Comparison of ENCODE assay signal across 23 cellular contexts in the genomic region with DNA sequence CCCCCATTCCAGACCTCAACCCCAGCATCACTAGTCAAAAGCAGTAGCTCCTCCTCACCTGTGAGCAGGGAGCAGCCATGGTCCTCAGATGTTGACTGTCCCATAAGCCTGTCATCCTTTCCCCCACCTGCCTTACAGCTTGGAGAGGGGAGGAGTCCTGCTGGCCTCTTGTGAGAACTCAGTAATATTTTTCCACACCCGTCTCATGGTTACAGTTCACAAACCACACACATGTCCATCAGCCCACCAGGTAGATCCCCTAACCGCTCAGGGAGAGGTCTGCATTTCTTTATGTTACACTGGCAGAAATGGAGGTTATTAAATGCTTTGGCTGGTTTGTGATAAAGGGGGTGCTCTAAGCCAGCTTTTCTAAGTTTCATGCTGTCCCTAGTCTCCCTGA. TPM values are rescaled to one million over a fixed set of nuclear protein-coding genes. Genes with fewer than 3 reads are reported as not detected.
DNase-seq lines count a peak whose midpoint lies in the region; ATAC-seq, FAIRE-seq and TF ChIP-seq lines count a peak whose summit lies in the region.
"Had no signal": no experiment of that assay in that cellular context is flagged by ENCODE, and none has a peak within 500 bp of the region (broad histone marks: within the 10 kb centered on the region; RNA-seq: fewer than 3 reads in every experiment).

No MANE protein-coding gene starts in this region.

- H3K27me3 ChIP-seq in A673 (replicated peaks; ENCODE audit: insufficient read depth, low read depth, low read length, poor library complexity) (no peaks in the 10 kb centered on the region), bronchial epithelial cell (ENCODE audit: control insufficient read depth, insufficient read depth, low read length) (no peaks in the 10 kb centered on the region), neural progenitor cell (no peaks in the 10 kb centered on the region)
- H3K27me3 ChIP-seq: BLaER1 treated with 17β-estradiol and CSF1 and Interleukin-3, amounts not matched to agents 10 nM and 100 nM; MG63 had no signal

- peak; percentile 45 for ATAC-seq in GM19463 (IDR thresholded peaks at IDR 0.05; ENCODE audit: unreplicated experiment)
- ATAC-seq in effector memory CD8-positive, alpha-beta T cell (replicated peaks), result no peak
- ATAC-seq: Panc1 had no signal

- no peak overlapping the region for H3K4me3 Mint-ChIP-seq in neural progenitor cell
- no peak overlapping the region for H3K4me3 Mint-ChIP-seq in effector memory CD8-positive, alpha-beta T cell
- H3K4me3 Mint-ChIP-seq: CD4-positive, alpha-beta memory T cell had no signal

- H3K27me3 Mint-ChIP-seq in neural progenitor cell (ENCODE audit: insufficient read depth, low read depth), result peaks cover 24% of the 10 kb centered on the region
- H3K27me3 Mint-ChIP-seq in effector memory CD8-positive, alpha-beta T cell, result peaks cover 41 to 85% of the 10 kb centered on the region in 2 donors

- DNase-seq in A673 (ENCODE audit: low spot score) (no peak), bronchial epithelial cell (ENCODE audit: low read depth) (no peak), neural progenitor cell (ENCODE audit: low spot score) (no peak), GM19238 (ENCODE audit: insufficient read length, low spot score) (no peak)
- DNase-seq in effector memory CD8-positive, alpha-beta T cell, result no peak
- no peak for DNase-seq in stimulated activated CD4-positive, alpha-beta T cell treated with anti-CD3 and anti-CD28 coated beads, Interleukin-2, amount 100 ng/mL, for 24 hours
- DNase-seq: AML-193; CD4-positive, alpha-beta memory T cell; COR-L47; GM23248; HCEC 1CT; KBM-7; MG63; NCI-H1694; NCI-H2029 treated with DMSO at 0.1 percent for 48 hours; NCI-H446 treated with DMSO at 0.1 percent for 48 hours; SHP77 had no signal

- H3K36me3 Mint-ChIP-seq in neural progenitor cell, result no peaks in the 10 kb centered on the region
- no peaks in the 10 kb centered on the region for H3K36me3 Mint-ChIP-seq in effector memory CD8-positive, alpha-beta T cell (ENCODE audit: insufficient read depth)
- H3K36me3 Mint-ChIP-seq: CD4-positive, alpha-beta memory T cell had no signal

- H3K27ac ChIP-seq in A673 (ENCODE audit: low read depth, low read length, poor library complexity, severe bottlenecking), result peak overlapping the region; percentile 75
- H3K27ac ChIP-seq in neural progenitor cell, result no peak overlapping the region
- H3K27ac ChIP-seq: BLaER1 treated with 17β-estradiol and CSF1 and Interleukin-3, amounts not matched to agents 10 nM and 100 nM; GM23248 had no signal

- H4K20me1 ChIP-seq in neural progenitor cell (ENCODE audit: low read depth), result peaks cover 61% of the 10 kb centered on the region

- TF ChIP-seq CTCF in A673 (conservative IDR thresholded peaks at IDR 0.05; ENCODE audit: low read depth, low read length) (0 out of 2 replicates have a peak, but pooled peaks have one; percentile 9), bronchial epithelial cell (IDR thresholded peaks at IDR 0.05; ENCODE audit: insufficient read depth, low read length, severe bottlenecking) (no peak), neural progenitor cell (IDR thresholded peaks at IDR 0.05) (no peak)

- peaks cover 65% of the 10 kb centered on the region for H3K4me1 Mint-ChIP-seq in neural progenitor cell
- H3K4me1 Mint-ChIP-seq in effector memory CD8-positive, alpha-beta T cell (ENCODE audit: low read depth in 2 of 2), result peaks cover 0 to 3% of the 10 kb centered on the region in 2 donors
- H3K4me1 Mint-ChIP-seq: CD4-positive, alpha-beta memory T cell had no signal

- peak; percentile 89 for FAIRE-seq in bronchial epithelial cell (lab: Jason Lieb, UNC)
- FAIRE-seq: A204.1, G401.6, GM19239 had no signal

- H3K4me3 ChIP-seq in A673 (ENCODE audit: low read depth, low read length, poor library complexity, severe bottlenecking), result no peak overlapping the region
- H3K4me3 ChIP-seq in bronchial epithelial cell (ENCODE audit: low read depth, low read length), result no peak overlapping the region
- no peak overlapping the region for H3K4me3 ChIP-seq in neural progenitor cell
- H3K4me3 ChIP-seq: BLaER1 treated with 17β-estradiol and CSF1 and Interleukin-3, amounts not matched to agents 10 nM and 100 nM; GM23248; MG63 had no signal

- peaks cover under 1% of the 10 kb centered on the region for H3K79me2 ChIP-seq in neural progenitor cell (ENCODE audit: low read depth)

- H3F3A ChIP-seq in neural progenitor cell (ENCODE audit: low read depth), result peaks cover 11% of the 10 kb centered on the region

- H2AFZ ChIP-seq in neural progenitor cell (replicated peaks), result no peak overlapping the region
- H2AFZ ChIP-seq: GM23248 had no signal

- peaks cover 88% of the 10 kb centered on the region for H3K4me1 ChIP-seq in A673 (ENCODE audit: insufficient read depth, low read length, poor library complexity, severe bottlenecking)
- peaks cover 30% of the 10 kb centered on the region for H3K4me1 ChIP-seq in neural progenitor cell

- H3K9me3 ChIP-seq in A673 (ENCODE audit: low read depth, low read length, poor library complexity, severe bottlenecking), result no peaks in the 10 kb centered on the region
- H3K9me3 ChIP-seq in neural progenitor cell (ENCODE audit: low read depth), result no peaks in the 10 kb centered on the region
- H3K9me3 ChIP-seq: BLaER1 treated with 17β-estradiol and CSF1 and Interleukin-3, amounts not matched to agents 10 nM and 100 nM; MG63 had no signal

- peak overlapping the region; percentile 98 for H3K27ac Mint-ChIP-seq in neural progenitor cell
- H3K27ac Mint-ChIP-seq in effector memory CD8-positive, alpha-beta T cell, result no peak overlapping the region

- peak overlapping the region; percentile 65 for H3K4me2 ChIP-seq in neural progenitor cell
- H3K4me2 ChIP-seq: BLaER1 treated with 17β-estradiol and CSF1 and Interleukin-3, amounts not matched to agents 10 nM and 100 nM had no signal

- CTCF ChIA-PET in A673 (lab: Charles Lee), result interaction anchor here (1.4 to 2.5 kb wide), 2 partner anchors 10 to 19 kb away, joined by 3 to 20 read pairs; no protein-coding TSS in a partner anchor

- H3K9ac ChIP-seq in neural progenitor cell, result no peak overlapping the region
- H3K9ac ChIP-seq: BLaER1 treated with 17β-estradiol and CSF1 and Interleukin-3, amounts not matched to agents 10 nM and 100 nM; GM23248 had no signal

- no peaks in the 10 kb centered on the region for H3K9me3 Mint-ChIP-seq in neural progenitor cell
- no peaks in the 10 kb centered on the region for H3K9me3 Mint-ChIP-seq in effector memory CD8-positive, alpha-beta T cell
- H3K9me3 Mint-ChIP-seq: CD4-positive, alpha-beta memory T cell had no signal

- POLR2A ChIA-PET in A673 (lab: Charles Lee; ENCODE audit: low non-redundant PET), result no interaction called here

- BruUV-seq in A673 (replicated peaks; lab: Mats Ljungman, UMichigan), result no TSS peak

- intact Hi-C loops in A673 (cut with micrococcal nuclease; ENCODE audit: unreplicated experiment), result no loop called here

- H3K36me3 ChIP-seq in A673 (ENCODE audit: insufficient read depth, low read length, poor library complexity, severe bottlenecking) (no peaks in the 10 kb centered on the region), bronchial epithelial cell (ENCODE audit: control insufficient read depth, insufficient read depth, low read length) (no peaks in the 10 kb centered on the region), neural progenitor cell (no peaks in the 10 kb centered on the region)
- H3K36me3 ChIP-seq: BLaER1 treated with 17β-estradiol and CSF1 and Interleukin-3, amounts not matched to agents 10 nM and 100 nM; MG63 had no signal

RNA-seq across cellular contexts. Expression of a gene that starts 26.3 kb away (rescaled TPM):
- total RNA-seq in A673 (2021), result 83.3 and 92.9 TPM in 2 replicates
- total RNA-seq in bronchial epithelial cell, result under 0.01 and 0.13 TPM in 2 replicates
- 16.5 and 44.6 TPM in 2 replicates for total RNA-seq in neural progenitor cell (ENCODE audit: low replicate concordance)
- total RNA-seq: GM23248 had no signal

Comparison
In these comparisons a context has a peak if more than half of its experiments do, and no peak if none do; other contexts are left out.
1. RNA of a gene that starts 26.3 kb away (total RNA-seq): 83.3 to 92.9 TPM in A673 and 16.5 to 44.6 TPM in neural progenitor cell; under 0.01 to 0.13 TPM in bronchial epithelial cell; every median in the first group is over 10 times any median in the second.